In genomic region chr7:98203261-98203963, GRCh38 we compare ENCODE assay signal across 14 cellular contexts. TPM values are rescaled to one million over a fixed set of nuclear protein-coding genes. Genes with fewer than 3 reads are reported as not detected.
DNase-seq lines count a peak whose midpoint lies in the region; ATAC-seq and TF ChIP-seq lines count a peak whose summit lies in the region.
"Had no signal": no experiment of that assay in that cellular context is flagged by ENCODE, and none has a peak within 500 bp of the region (broad histone marks: within the 10 kb centered on the region; RNA-seq: fewer than 3 reads in every experiment).

No MANE protein-coding gene starts in this region.

- H3K27ac Mint-ChIP-seq in activated naive CD8-positive, alpha-beta T cell treated with anti-CD3 and anti-CD28 coated beads, Interleukin-2, amount 10 ng/mL, durations not matched to agents 7 days and 5 days, result peak overlapping the region; percentile 86

- CTCF ChIA-PET in GM10248 (lab: Yijun Ruan, JAX), result interaction anchor here (0.9 to 2.5 kb wide), 5 partner anchors 10 to 197 kb away, joined by 3 to 13 read pairs (median 4); partner anchors contain the start of gene BAIAP2L1

- peaks cover 25% of the 10 kb centered on the region for H3K36me3 Mint-ChIP-seq in activated naive CD8-positive, alpha-beta T cell treated with anti-CD3 and anti-CD28 coated beads, Interleukin-2, amount 10 ng/mL, durations not matched to agents 7 days and 5 days

- H3K9me3 Mint-ChIP-seq in activated naive CD8-positive, alpha-beta T cell treated with anti-CD3 and anti-CD28 coated beads, Interleukin-2, amount 10 ng/mL, durations not matched to agents 7 days and 5 days, result peaks cover 3% of the 10 kb centered on the region

- no peak for TF ChIP-seq CTCF in GM10248 (IDR thresholded peaks at IDR 0.05; ENCODE audit: control extremely low read depth, extremely low read depth, low read depth, missing control alignments)

- DNase-seq in GM10248 (ENCODE audit: extremely low spot score) (peak; percentile 79), AG08396 (ENCODE audit: low spot score) (no peak), DMS53 treated with DMSO at 0.1 percent for 48 hours (lab: John Stamatoyannopoulos, UW; ENCODE audit: unreplicated experiment) (no peak), NCI-H1092 treated with DMSO at 0.1 percent for 48 hours (lab: John Stamatoyannopoulos, UW) (no peak), SIG-M5 (lab: John Stamatoyannopoulos, UW) (no peak)
- no peak for DNase-seq in activated naive CD8-positive, alpha-beta T cell treated with anti-CD3 and anti-CD28 coated beads, Interleukin-2, amount 10 ng/mL, durations not matched to agents 7 days and 5 days
- DNase-seq: DMS153, hypothalamus, IMR-90, NCI-H526 treated with DMSO at 0.1 percent for 48 hours, stomach had no signal

- H3K4me1 Mint-ChIP-seq in activated naive CD8-positive, alpha-beta T cell treated with anti-CD3 and anti-CD28 coated beads, Interleukin-2, amount 10 ng/mL, durations not matched to agents 7 days and 5 days, result peaks cover 35% of the 10 kb centered on the region

- POLR2A ChIA-PET in GM10248 (lab: Yijun Ruan, JAX), result interaction anchor here (0.9 kb wide), 1 partner anchor 9 kb away, joined by 4 read pairs; no protein-coding TSS in a partner anchor
- POLR2A ChIA-PET in activated naive CD8-positive, alpha-beta T cell treated with anti-CD3 and anti-CD28 coated beads, Interleukin-2, amount 10 ng/mL, durations not matched to agents 7 days and 5 days (lab: Charles Lee), result interaction anchor here (0.6 to 3.3 kb wide), 4 partner anchors 46 to 1086 kb away, joined by 3 to 26 read pairs (median 3); partner anchors contain the start of gene SDHAF3

- peak; percentile 38 for ATAC-seq in GM19025 (IDR thresholded peaks at IDR 0.05; ENCODE audit: low read depth, unreplicated experiment)
- peak; percentile 43 for ATAC-seq in HG02973 (IDR thresholded peaks at IDR 0.05; ENCODE audit: unreplicated experiment)
- no peak for ATAC-seq in activated naive CD8-positive, alpha-beta T cell treated with anti-CD3 and anti-CD28 coated beads, Interleukin-2, amount 10 ng/mL, durations not matched to agents 7 days and 5 days (ENCODE audit: low read depth)

- no peaks in the 10 kb centered on the region for H3K27me3 Mint-ChIP-seq in activated naive CD8-positive, alpha-beta T cell treated with anti-CD3 and anti-CD28 coated beads, Interleukin-2, amount 10 ng/mL, durations not matched to agents 7 days and 5 days

- H3K4me3 Mint-ChIP-seq in activated naive CD8-positive, alpha-beta T cell treated with anti-CD3 and anti-CD28 coated beads, Interleukin-2, amount 10 ng/mL, durations not matched to agents 7 days and 5 days, result peak overlapping the region; percentile 57

RNA-seq across cellular contexts. Expression of gene BHLHA15, which starts 7.8 kb away (rescaled TPM):
- total RNA-seq in activated naive CD8-positive, alpha-beta T cell treated with anti-CD3 and anti-CD28 coated beads, Interleukin-2, amount 10 ng/mL, durations not matched to agents 7 days and 5 days, result not detected
- total RNA-seq: IMR-90, mononuclear cell had no signal

RNA-seq across cellular contexts. Expression of gene TECPR1, which starts 48.6 kb away (rescaled TPM):
- 10 to 100 TPM; 78.9 to 80.2 TPM for total RNA-seq in activated naive CD8-positive, alpha-beta T cell treated with anti-CD3 and anti-CD28 coated beads, Interleukin-2, amount 10 ng/mL, durations not matched to agents 7 days and 5 days
